18 cellular contexts compared by ENCODE assay signal in genomic region chr3:169627073-169627472, GRCh38. TPM values are rescaled to one million over a fixed set of nuclear protein-coding genes. Genes with fewer than 3 reads are reported as not detected.
DNase-seq lines count a peak whose midpoint lies in the region; ATAC-seq, FAIRE-seq and TF ChIP-seq lines count a peak whose summit lies in the region.
"Had no signal": no experiment of that assay in that cellular context is flagged by ENCODE, and none has a peak within 500 bp of the region (broad histone marks: within the 10 kb centered on the region; RNA-seq: fewer than 3 reads in every experiment).

No MANE protein-coding gene starts in this region.

- DNase-seq in HEK293T (ENCODE audit: extremely low spot score) (no peak), NCI-H1436 treated with DMSO at 0.1 percent for 48 hours (lab: John Stamatoyannopoulos, UW) (peak; percentile 90), NCI-H526 (lab: John Stamatoyannopoulos, UW) (peak; percentile 46 to 73), pancreas (no peak)
- DNase-seq in activated naive CD4-positive, alpha-beta T cell treated with Interleukin-2 at 50 U/mL for 16 hours: no peak
- DNase-seq: activated CD4-positive, alpha-beta T cell treated with anti-CD3 and anti-CD28 coated beads, Interleukin-2, amount 50 U/mL, for 4 hours; activated T-cell treated with anti-CD3 and anti-CD28 coated beads, Interleukin-2, amount 50 U/mL, for 1 hour; Kasumi-1; mammary epithelial cell; naive B cell; NCI-H226; Peyer's patch; stimulated activated naive B cell treated with anti-CD40 and anti-IgM and Interleukin-4, amounts not matched to agents 10 μg/mL and 1 μg/mL and 100 μg/mL, for 72 hours; tibial artery had no signal

- CTCF ChIA-PET in HEK293T (lab: Yijun Ruan, JAX): no interaction called here

- POLR2A ChIA-PET in HEK293T (lab: Yijun Ruan, JAX): interaction anchor here (1.7 kb wide), 1 partner anchor 35 kb away, joined by 5 read pairs; no protein-coding TSS in a partner anchor

- no peak overlapping the region for H3K4me3 ChIP-seq in pancreas
- H3K4me3 ChIP-seq: BLaER1, GM23338, Peyer's patch, tibial artery had no signal

- H3K27ac ChIP-seq in pancreas: no peak overlapping the region
- H3K27ac ChIP-seq: BLaER1, Peyer's patch, tibial artery had no signal

- H3K27me3 ChIP-seq in pancreas: no peaks in the 10 kb centered on the region
- H3K27me3 ChIP-seq: BLaER1, Peyer's patch, tibial artery had no signal

- H3K9me3 ChIP-seq in pancreas: no peaks in the 10 kb centered on the region
- H3K9me3 ChIP-seq: BLaER1, Peyer's patch, tibial artery had no signal

- TF ChIP-seq CTCF in pancreas (IDR thresholded peaks at IDR 0.05): no peak

- no peak for FAIRE-seq in pancreas (lab: Jason Lieb, UNC)

- H3K36me3 ChIP-seq in pancreas: no peaks in the 10 kb centered on the region
- H3K36me3 ChIP-seq: BLaER1, Peyer's patch, tibial artery had no signal

- peaks cover 5 to 22% (median 9%) of the 10 kb centered on the region in 3 donors for H3K4me1 ChIP-seq in pancreas
- H3K4me1 ChIP-seq: BLaER1, Peyer's patch, tibial artery had no signal

- intact Hi-C loops in pancreas (cut with DNase I): no loop called here

- WGBS in pancreas, 2 donors: 55 to 57% methylated on average over 6 of the region's 6 CpGs

- ATAC-seq in pancreas (peak; percentile 43 to 60 (median 56)), GM18873 (IDR thresholded peaks at IDR 0.05; ENCODE audit: low FRiP score, unreplicated experiment) (no peak), HG02642 (IDR thresholded peaks at IDR 0.05; ENCODE audit: poor library complexity, unreplicated experiment) (no peak)
- ATAC-seq: stimulated activated naive B cell treated with anti-CD40 and anti-IgM and Interleukin-4, amounts not matched to agents 10 μg/mL and 1 μg/mL and 100 μg/mL, for 72 hours had no signal

TF ChIP-seq in HEK293T, 16 proteins besides CTCF, POLR2A, EP300 and RAD21:
- TF ChIP-seq ELF4 (IDR thresholded peaks at IDR 0.05) (no peak), FOXK2 (IDR thresholded peaks at IDR 0.05) (no peak), PKNOX1 (IDR thresholded peaks at IDR 0.05) (peak; percentile 89)

RNA-seq across cellular contexts. Expression of gene MECOM, which starts 36.4 kb away (rescaled TPM):
- total RNA-seq in pancreas: 10 to 100 TPM; 28.6 to 53.8 (median 47.5) TPM
- 10 to 100 TPM in 1 of 2 donors, 1 to 10 TPM in 1; 8.7 to 19.6 TPM for polyA plus RNA-seq in pancreas

Comparison
In these comparisons a context has a peak if more than half of its experiments do, and no peak if none do; other contexts are left out.
1. DNase-seq: peak in NCI-H1436 treated with DMSO at 0.1 percent for 48 hours (single experiment) and NCI-H526 (2 of 2); none in HEK293T (single experiment), pancreas (0 of 6) and activated naive CD4-positive, alpha-beta T cell treated with Interleukin-2 at 50 U/mL for 16 hours (single experiment).
2. ATAC-seq: peak in pancreas (4 of 4); none in GM18873 (single experiment) and HG02642 (single experiment).